ENCODE assay signal across 8 cellular contexts in genomic region chr13:50387124-50387581, GRCh38.
DNase-seq lines count a peak whose midpoint lies in the region; ATAC-seq and TF ChIP-seq lines count a peak whose summit lies in the region.

No MANE protein-coding gene starts in this region.

- 68% methylated on average over 6 of the region's 6 CpGs for WGBS in SK-N-SH (ENCODE audit: low lambda C conversion rate)
- WGBS in mesendoderm (ENCODE audit: extremely low coverage, insufficient coverage, low lambda C conversion rate), result no CpG with 5 or more reads among the region's 6 CpGs

- peak; percentile 48 for TF ChIP-seq RAD21 in SK-N-SH (IDR thresholded peaks at IDR 0.05; ENCODE audit: low read length)

- H3K27me3 Mint-ChIP-seq in CD4-positive, alpha-beta memory T cell, result peaks cover 0 to 2% of the 10 kb centered on the region in 2 donors

- peak overlapping the region in 1 of 7 donors; percentile 43 for H3K27ac Mint-ChIP-seq in CD4-positive, alpha-beta memory T cell

- peak overlapping the region; percentile 55 for H3K4me2 ChIP-seq in Karpas-422 (ENCODE audit: low read depth, low read length, poor library complexity, severe bottlenecking)
- no peak overlapping the region for H3K4me2 ChIP-seq in SK-N-SH
- H3K4me2 ChIP-seq in mesendoderm (ENCODE audit: low read length), result no peak overlapping the region

- no peak overlapping the region for H3K27ac ChIP-seq in CD4-positive, alpha-beta memory T cell (ENCODE audit: low read depth, low read length)
- peak overlapping the region; percentile 44 for H3K27ac ChIP-seq in Karpas-422 (ENCODE audit: low read length)
- no peak overlapping the region for H3K27ac ChIP-seq in SK-N-SH (ENCODE audit: low read depth in 2 of 2, low read length in 1 of 2)
- no peak overlapping the region for H3K27ac ChIP-seq in effector memory CD4-positive, alpha-beta T cell (ENCODE audit: insufficient read depth, low read length, poor library complexity, severe bottlenecking)
- H3K27ac ChIP-seq in mesendoderm (ENCODE audit: low read depth, low read length), result no peak overlapping the region
- peak overlapping the region; percentile 68 to 76 for H3K27ac ChIP-seq in tibial artery

- H2BK15ac ChIP-seq in mesendoderm (replicated peaks; ENCODE audit: low read depth), result no peak overlapping the region

- no peaks in the 10 kb centered on the region for H3F3A ChIP-seq in SK-N-SH (replicated peaks; ENCODE audit: insufficient read depth)

- H3K36me3 Mint-ChIP-seq in CD4-positive, alpha-beta memory T cell, result peaks cover 0 to 4% of the 10 kb centered on the region in 2 donors

- H3K9me3 ChIP-seq in CD4-positive, alpha-beta memory T cell (ENCODE audit: control insufficient read depth in 1 of 2, low read length in 2 of 2), result no peaks in the 10 kb centered on the region
- H3K9me3 ChIP-seq in Karpas-422 (ENCODE audit: low read length), result no peaks in the 10 kb centered on the region
- no peaks in the 10 kb centered on the region for H3K9me3 ChIP-seq in SK-N-SH
- no peaks in the 10 kb centered on the region for H3K9me3 ChIP-seq in effector memory CD4-positive, alpha-beta T cell (ENCODE audit: control insufficient read depth, low read length)
- no peaks in the 10 kb centered on the region for H3K9me3 ChIP-seq in tibial artery

- CTCF ChIA-PET in CD4-positive, alpha-beta memory T cell (lab: Charles Lee; ENCODE audit: partially characterized antibody), result interaction anchor here (0.7 to 1.7 kb wide), 17 partner anchors 9 to 528 kb away, joined by 3 to 22 read pairs (median 4); partner anchors contain the start of gene TRIM13
- CTCF ChIA-PET in SK-N-SH (lab: Yijun Ruan, JAX), result interaction anchor here (0.6 to 1.6 kb wide), 2 partner anchors 9 to 302 kb away, joined by 3 to 4 read pairs; no protein-coding TSS in a partner anchor

- no peak overlapping the region for H3K56ac ChIP-seq in mesendoderm (ENCODE audit: low read length)

- TF ChIP-seq CTCF in SK-N-SH (IDR thresholded peaks at IDR 0.05), result peak; percentile 16
- TF ChIP-seq CTCF in tibial artery (IDR thresholded peaks at IDR 0.05), result peak in 1 of 2 experiments; percentile 15

- no peak for TF ChIP-seq EP300 in SK-N-SH (IDR thresholded peaks at IDR 0.05; ENCODE audit: borderline replicate concordance in 1 of 2, low read depth in 1 of 2, low read length in 1 of 2)

- intact Hi-C loops in CD4-positive, alpha-beta memory T cell (cut with micrococcal nuclease), result loop anchor here (1.0 kb wide), 3 partner anchors 302 to 411 kb away; partner anchors contain the start of gene TRIM13
- intact Hi-C loops in tibial artery (cut with DNase I; ENCODE audit: low total_unique reads), result no loop called here

- H3K4me1 ChIP-seq in CD4-positive, alpha-beta memory T cell (ENCODE audit: insufficient read depth, low read length), result peaks cover 19% of the 10 kb centered on the region
- peaks cover 49% of the 10 kb centered on the region for H3K4me1 ChIP-seq in Karpas-422 (ENCODE audit: low read length)
- H3K4me1 ChIP-seq in SK-N-SH (ENCODE audit: control insufficient read depth in 1 of 2, insufficient read depth in 2 of 2, low read depth in 1 of 2, low read length in 1 of 2), result peaks cover 0 to 2% of the 10 kb centered on the region in 2 experiments; a peak in 2 of 4 replicates
- no peaks in the 10 kb centered on the region for H3K4me1 ChIP-seq in effector memory CD4-positive, alpha-beta T cell (ENCODE audit: control insufficient read depth, insufficient read depth, low read length, poor library complexity, severe bottlenecking)
- peaks cover 2% of the 10 kb centered on the region for H3K4me1 ChIP-seq in mesendoderm (ENCODE audit: control insufficient read depth, low read depth, low read length)
- H3K4me1 ChIP-seq in tibial artery, result peaks cover 0 to 21% (median 6%) of the 10 kb centered on the region in 4 donors

- H3K79me1 ChIP-seq in mesendoderm (ENCODE audit: low read length), result no peaks in the 10 kb centered on the region

- no peaks in the 10 kb centered on the region for H3K36me3 ChIP-seq in CD4-positive, alpha-beta memory T cell (ENCODE audit: insufficient read depth, low read length)
- H3K36me3 ChIP-seq in Karpas-422 (ENCODE audit: insufficient read depth, low read length) (no peaks in the 10 kb centered on the region), SK-N-SH (replicated peaks in 1 of 2; ENCODE audit: control insufficient read depth in 1 of 2, insufficient read depth in 2 of 2, low read length in 1 of 2) (no peaks in the 10 kb centered on the region), mesendoderm (ENCODE audit: control insufficient read depth, insufficient read depth, low read length) (no peaks in the 10 kb centered on the region), tibial artery (no peaks in the 10 kb centered on the region)
- H3K36me3 ChIP-seq in effector memory CD4-positive, alpha-beta T cell (ENCODE audit: control insufficient read depth, insufficient read depth, low read length), result no peaks in the 10 kb centered on the region

- H3K9me2 ChIP-seq in Karpas-422 (replicated peaks; ENCODE audit: insufficient read depth, low read length) (no peaks in the 10 kb centered on the region), SK-N-SH (no peaks in the 10 kb centered on the region)

- no peak overlapping the region for H2AK5ac ChIP-seq in mesendoderm (ENCODE audit: low read length)

- H3K9ac ChIP-seq in Karpas-422 (ENCODE audit: low read length), result peak overlapping the region; percentile 30
- no peak overlapping the region for H3K9ac ChIP-seq in SK-N-SH
- no peak overlapping the region for H3K9ac ChIP-seq in mesendoderm (ENCODE audit: low read length)

- H3K18ac ChIP-seq in mesendoderm (ENCODE audit: low read length), result no peak overlapping the region

- no peak overlapping the region for H2BK5ac ChIP-seq in mesendoderm (ENCODE audit: low read length)

- H3K4me1 Mint-ChIP-seq in CD4-positive, alpha-beta memory T cell, result peaks cover 6 to 27% (median 22%) of the 10 kb centered on the region in 4 donors

- H3K27me3 ChIP-seq in CD4-positive, alpha-beta memory T cell (ENCODE audit: insufficient read depth, low read length), result no peaks in the 10 kb centered on the region
- no peaks in the 10 kb centered on the region for H3K27me3 ChIP-seq in Karpas-422 (ENCODE audit: low read length)
- H3K27me3 ChIP-seq in SK-N-SH (ENCODE audit: insufficient read depth), result no peaks in the 10 kb centered on the region
- no peaks in the 10 kb centered on the region for H3K27me3 ChIP-seq in effector memory CD4-positive, alpha-beta T cell (replicated peaks; ENCODE audit: control insufficient read depth, insufficient read depth, low read length, poor library complexity, severe bottlenecking)
- H3K27me3 ChIP-seq in mesendoderm (ENCODE audit: insufficient read depth, low read length, poor library complexity), result no peaks in the 10 kb centered on the region
- no peaks in the 10 kb centered on the region for H3K27me3 ChIP-seq in tibial artery

- no peak for ATAC-seq in GM19397 (IDR thresholded peaks at IDR 0.05; ENCODE audit: unreplicated experiment)

- POLR2A ChIA-PET in CD4-positive, alpha-beta memory T cell (lab: Charles Lee; ENCODE audit: partially characterized antibody), result interaction anchor here (1.5 kb wide), 1 partner anchor 305 kb away, joined by 4 read pairs; no protein-coding TSS in a partner anchor
- POLR2A ChIA-PET in SK-N-SH (lab: Yijun Ruan, JAX), result no interaction called here

- H3K79me2 ChIP-seq in Karpas-422 (ENCODE audit: low read length), result no peaks in the 10 kb centered on the region
- H3K79me2 ChIP-seq in SK-N-SH (ENCODE audit: insufficient read depth), result no peaks in the 10 kb centered on the region
- no peaks in the 10 kb centered on the region for H3K79me2 ChIP-seq in mesendoderm (ENCODE audit: control insufficient read depth, insufficient read depth, low read length)

- peak overlapping the region in 1 of 8 donors; percentile 18 for H3K4me3 Mint-ChIP-seq in CD4-positive, alpha-beta memory T cell

- peak in 4 of 5 donors; percentile 15 to 34 (median 26) for DNase-seq in CD4-positive, alpha-beta memory T cell
- DNase-seq in Karpas-422 (peak; percentile 83), SK-N-SH (peak; percentile 37), mesendoderm (peak; percentile 75), tibial artery (peak in 1 of 2 donors; percentile 48), mesenteric fat pad (ENCODE audit: low spot score) (no peak)
- peak in 2 of 3 donors; percentile 3 to 12 for DNase-seq in effector memory CD4-positive, alpha-beta T cell

- no peak overlapping the region for H2BK120ac ChIP-seq in mesendoderm (ENCODE audit: low read depth, low read length)

- peaks cover 0 to 13% (median 0%) of the 10 kb centered on the region in 8 donors for H3K9me3 Mint-ChIP-seq in CD4-positive, alpha-beta memory T cell

- no peak overlapping the region for H4K8ac ChIP-seq in mesendoderm (ENCODE audit: low read depth, low read length)

- H4K5ac ChIP-seq in mesendoderm (ENCODE audit: low read length), result no peak overlapping the region

- H2AFZ ChIP-seq in Karpas-422 (ENCODE audit: low read length), result peak overlapping the region; percentile 54
- H2AFZ ChIP-seq in SK-N-SH (ENCODE audit: low read depth), result no peak overlapping the region

- H4K20me1 ChIP-seq in Karpas-422 (ENCODE audit: insufficient read depth, low read depth, low read length) (no peaks in the 10 kb centered on the region), SK-N-SH (ENCODE audit: insufficient read depth) (no peaks in the 10 kb centered on the region)

- no peak overlapping the region for H3K4me3 ChIP-seq in CD4-positive, alpha-beta memory T cell (ENCODE audit: low read length in 2 of 2)
- H3K4me3 ChIP-seq in Karpas-422 (ENCODE audit: low read length) (no peak overlapping the region), SK-N-SH (ENCODE audit: low read depth in 2 of 2, low read length in 1 of 2) (no peak overlapping the region), mesendoderm (ENCODE audit: low read length) (no peak overlapping the region), tibial artery (peak overlapping the region; percentile 9 to 28)
- H3K4me3 ChIP-seq in effector memory CD4-positive, alpha-beta T cell (ENCODE audit: insufficient read depth, low read depth, low read length, poor library complexity, severe bottlenecking), result no peak overlapping the region

- no peak overlapping the region for H3K23ac ChIP-seq in mesendoderm (ENCODE audit: low read length)

- H3K4ac ChIP-seq in mesendoderm (ENCODE audit: low read depth, low read length), result no peak overlapping the region

TF ChIP-seq in SK-N-SH, 30 proteins besides CTCF, POLR2A, EP300 and RAD21 (continues in another document):
- TF ChIP-seq POLR2AphosphoS5 (IDR thresholded peaks at IDR 0.05; ENCODE audit: low read depth, low read length) (no peak), FOSL2 (IDR thresholded peaks at IDR 0.05; ENCODE audit: borderline replicate concordance, low read depth) (no peak), CHD2 (IDR thresholded peaks at IDR 0.05; ENCODE audit: low read length, partially characterized antibody) (no peak), JUND (IDR thresholded peaks at IDR 0.05) (no peak), FOXM1 (IDR thresholded peaks at IDR 0.05; ENCODE audit: low read depth) (no peak), EZH2phosphoT487 (IDR thresholded peaks at IDR 0.05; ENCODE audit: borderline replicate concordance, low read depth) (no peak), RCOR1 (IDR thresholded peaks at IDR 0.05; ENCODE audit: low read length) (no peak), TAF1 (IDR thresholded peaks at IDR 0.05; ENCODE audit: borderline replicate concordance, low read depth, low read length) (no peak), NFIC (IDR thresholded peaks at IDR 0.05; ENCODE audit: borderline replicate concordance) (no peak)

Comparison
In these comparisons a context has a peak if more than half of its experiments do, and no peak if none do; other contexts are left out.
1. H3K27ac ChIP-seq: peak in Karpas-422 (single experiment) and tibial artery (2 of 2); none in CD4-positive, alpha-beta memory T cell (single experiment), SK-N-SH (0 of 2), effector memory CD4-positive, alpha-beta T cell (single experiment) and mesendoderm (single experiment).
2. H3K4me3 ChIP-seq: peak in tibial artery (2 of 2); none in CD4-positive, alpha-beta memory T cell (0 of 2), Karpas-422 (single experiment), SK-N-SH (0 of 2), effector memory CD4-positive, alpha-beta T cell (single experiment) and mesendoderm (single experiment).